Comparison of ENCODE assay signal across 18 cellular contexts in genomic region chr20:61477366-61477966, GRCh38.
"Had no signal": no experiment of that assay in that cellular context is flagged by ENCODE, and none has a peak within 500 bp of the region (broad histone marks: within the 10 kb centered on the region; RNA-seq: fewer than 3 reads in every experiment).

No MANE protein-coding gene starts in this region.

- H3K27me3 ChIP-seq: hepatocyte, transverse colon had no signal

- DNase-seq: activated CD4-positive, alpha-beta memory T cell treated with anti-CD3 and anti-CD28 coated beads for 36 hours; activated CD4-positive, alpha-beta T cell treated with anti-CD3 and anti-CD28 coated beads for 4 hours; activated CD4-positive, CD25-positive, alpha-beta regulatory T cell; activated naive CD4-positive, alpha-beta T cell treated with anti-CD3 and anti-CD28 coated beads for 36 hours; activated T-cell treated with anti-CD3 and anti-CD28 coated beads, Interleukin-2, amount 50 U/mL, for 48 hours; amygdala; cerebellar nuclear complex; glutamatergic neuron; kidney glomerular epithelial cell; posterior cingulate gyrus; stimulated activated CD4-positive, alpha-beta T cell treated with anti-CD3 and anti-CD28 coated beads, Interleukin-15, amount 100 ng/mL, for 24 hours; stimulated activated naive B cell treated with anti-CD40 and anti-IgM and Interleukin-4, amounts not matched to agents 10 μg/mL and 1 μg/mL and 100 μg/mL, for 72 hours; transverse colon had no signal

- H3K27ac ChIP-seq: coronary artery, esophagus muscularis mucosa, hepatocyte, transverse colon had no signal

- H3K27ac Mint-ChIP-seq: activated CD4-positive, alpha-beta memory T cell treated with anti-CD3 and anti-CD28 coated beads for 36 hours; activated naive CD4-positive, alpha-beta T cell treated with anti-CD3 and anti-CD28 coated beads for 36 hours; stimulated activated naive B cell treated with anti-CD40 and anti-IgM and Interleukin-4, amounts not matched to agents 10 μg/mL and 1 μg/mL and 100 μg/mL, for 72 hours had no signal

- H3K4me3 ChIP-seq: coronary artery, esophagus muscularis mucosa, hepatocyte, smooth muscle cell, transverse colon had no signal

- H3K36me3 Mint-ChIP-seq: activated CD4-positive, alpha-beta memory T cell treated with anti-CD3 and anti-CD28 coated beads for 36 hours; stimulated activated naive B cell treated with anti-CD40 and anti-IgM and Interleukin-4, amounts not matched to agents 10 μg/mL and 1 μg/mL and 100 μg/mL, for 72 hours had no signal

- ATAC-seq: sciatic nerve; stimulated activated naive B cell treated with anti-CD40 and anti-IgM and Interleukin-4, amounts not matched to agents 10 μg/mL and 1 μg/mL and 100 μg/mL, for 72 hours had no signal

- H3K9me3 ChIP-seq: esophagus muscularis mucosa, transverse colon had no signal

- H3K4me1 Mint-ChIP-seq: stimulated activated naive B cell treated with anti-CD40 and anti-IgM and Interleukin-4, amounts not matched to agents 10 μg/mL and 1 μg/mL and 100 μg/mL, for 72 hours had no signal

- H3K4me1 ChIP-seq: esophagus muscularis mucosa, transverse colon had no signal

- H3K4me3 Mint-ChIP-seq: activated CD4-positive, alpha-beta memory T cell treated with anti-CD3 and anti-CD28 coated beads for 36 hours; activated naive CD4-positive, alpha-beta T cell treated with anti-CD3 and anti-CD28 coated beads for 36 hours; stimulated activated naive B cell treated with anti-CD40 and anti-IgM and Interleukin-4, amounts not matched to agents 10 μg/mL and 1 μg/mL and 100 μg/mL, for 72 hours had no signal

- H3K9me3 Mint-ChIP-seq: activated CD4-positive, alpha-beta memory T cell treated with anti-CD3 and anti-CD28 coated beads for 36 hours had no signal

- H3K36me3 ChIP-seq: esophagus muscularis mucosa, transverse colon had no signal
